In the genomic region with DNA sequence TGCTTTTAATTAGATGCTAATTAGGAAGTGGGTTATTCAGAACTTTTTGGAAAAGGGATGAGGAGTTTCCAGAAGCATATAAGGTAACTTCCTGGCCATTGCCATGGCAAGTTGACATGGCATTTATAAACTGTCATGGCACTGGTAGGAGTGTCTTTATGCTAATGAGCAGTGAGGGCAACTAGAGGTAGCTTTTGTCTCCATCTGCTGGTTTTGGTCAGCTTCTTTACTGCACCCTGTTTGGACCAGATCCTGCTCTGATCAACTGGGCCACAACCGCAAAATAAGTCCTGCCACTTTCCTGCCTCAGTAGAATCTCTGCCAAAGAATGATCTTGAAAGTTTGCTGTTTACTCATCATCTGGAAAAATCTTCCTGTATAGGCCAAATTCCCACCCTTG, we compare ENCODE assay signal across 8 cellular contexts.
DNase-seq lines count a peak whose midpoint lies in the region; ATAC-seq and TF ChIP-seq lines count a peak whose summit lies in the region.
"Not testable (repeated sequence)": the region's sequence is repeated elsewhere in the genome, so short reads cannot be mapped to it uniquely, and the experiment has no call there.

No MANE protein-coding gene starts in this region.

- not testable (repeated sequence) for H3K4me1 ChIP-seq in DND-41 (ENCODE audit: insufficient read depth, low read length); RWPE2 (ENCODE audit: insufficient read depth, poor library complexity, severe bottlenecking); lower lobe of right lung

- not testable (repeated sequence) for H3K4me3 ChIP-seq in DND-41 (ENCODE audit: low read depth in 1 of 2, low read length in 2 of 2); RWPE2 (ENCODE audit: severe bottlenecking); epithelial cell of esophagus (ENCODE audit: low read length); lower lobe of right lung

- not testable (repeated sequence) for H3K79me2 ChIP-seq in DND-41 (ENCODE audit: insufficient read depth, low read length)

- not testable (repeated sequence) for H2AFZ ChIP-seq in DND-41 (ENCODE audit: low read depth, low read length)

- H3K4me3 Mint-ChIP-seq in activated T-helper 17 cell treated with anti-CD3 and anti-CD28 coated beads, Interleukin-2, amount 50 U/mL, for 72 hours; stimulated activated naive B cell treated with anti-CD40 and anti-IgM and Interleukin-4, amounts not matched to agents 10 μg/mL and 1 μg/mL and 100 μg/mL, for 72 hours: not testable (repeated sequence)

- ATAC-seq in DND-41 (ENCODE audit: insufficient read depth, low read depth) (peak; percentile 72), GM21526 (IDR thresholded peaks at IDR 0.05; ENCODE audit: low FRiP score, unreplicated experiment) (peak; percentile 63), HG03342 (IDR thresholded peaks at IDR 0.05; ENCODE audit: unreplicated experiment) (peak; percentile 65), RWPE2 (ENCODE audit: low read depth) (peak; percentile 88), lower lobe of right lung (peak; percentile 88 to 92)
- peak; percentile 99 for ATAC-seq in activated T-helper 17 cell treated with anti-CD3 and anti-CD28 coated beads, Interleukin-2, amount 50 U/mL, for 72 hours (replicated peaks)
- ATAC-seq in stimulated activated naive B cell treated with anti-CD40 and anti-IgM and Interleukin-4, amounts not matched to agents 10 μg/mL and 1 μg/mL and 100 μg/mL, for 72 hours (replicated peaks) = peak; percentile 94 to 98

- not testable (repeated sequence) for H3K27me3 Mint-ChIP-seq in activated T-helper 17 cell treated with anti-CD3 and anti-CD28 coated beads, Interleukin-2, amount 50 U/mL, for 72 hours; stimulated activated naive B cell treated with anti-CD40 and anti-IgM and Interleukin-4, amounts not matched to agents 10 μg/mL and 1 μg/mL and 100 μg/mL, for 72 hours

- not testable (repeated sequence) for H3K9me3 ChIP-seq in DND-41 (ENCODE audit: insufficient read depth, low read length, severe bottlenecking); RWPE2 (ENCODE audit: severe bottlenecking); lower lobe of right lung

- not testable (repeated sequence) for H3K4me1 Mint-ChIP-seq in activated T-helper 17 cell treated with anti-CD3 and anti-CD28 coated beads, Interleukin-2, amount 50 U/mL, for 72 hours; stimulated activated naive B cell treated with anti-CD40 and anti-IgM and Interleukin-4, amounts not matched to agents 10 μg/mL and 1 μg/mL and 100 μg/mL, for 72 hours

- H3K27me3 ChIP-seq in DND-41 (ENCODE audit: insufficient read depth, low read length, poor library complexity); RWPE2 (ENCODE audit: insufficient read depth, poor library complexity, severe bottlenecking); lower lobe of right lung (ENCODE audit: low read depth): not testable (repeated sequence)

- H3K9me3 Mint-ChIP-seq in activated T-helper 17 cell treated with anti-CD3 and anti-CD28 coated beads, Interleukin-2, amount 50 U/mL, for 72 hours; stimulated activated naive B cell treated with anti-CD40 and anti-IgM and Interleukin-4, amounts not matched to agents 10 μg/mL and 1 μg/mL and 100 μg/mL, for 72 hours: not testable (repeated sequence)

- H3K27ac ChIP-seq in DND-41 (ENCODE audit: low read length); RWPE2 (ENCODE audit: poor library complexity, severe bottlenecking); lower lobe of right lung: not testable (repeated sequence)

- not testable (repeated sequence) for H3K9ac ChIP-seq in DND-41 (ENCODE audit: low read depth, low read length)

- TF ChIP-seq CTCF in DND-41 (IDR thresholded peaks at IDR 0.05; ENCODE audit: borderline replicate concordance, extremely low read depth, low read length, poor library complexity, severe bottlenecking); RWPE2 (IDR thresholded peaks at IDR 0.05; ENCODE audit: poor library complexity, severe bottlenecking); epithelial cell of esophagus (IDR thresholded peaks at IDR 0.05; ENCODE audit: insufficient read depth, low read depth, low read length, missing control alignments); lower lobe of right lung (IDR thresholded peaks at IDR 0.05): not testable (repeated sequence)

- not testable (repeated sequence) for H3K36me3 ChIP-seq in DND-41 (ENCODE audit: insufficient read depth, low read length); RWPE2 (ENCODE audit: low read depth); lower lobe of right lung

- H4K20me1 ChIP-seq in DND-41 (ENCODE audit: insufficient read depth, low read length) = not testable (repeated sequence)

- not testable (repeated sequence) for H3K27ac Mint-ChIP-seq in activated T-helper 17 cell treated with anti-CD3 and anti-CD28 coated beads, Interleukin-2, amount 50 U/mL, for 72 hours; stimulated activated naive B cell treated with anti-CD40 and anti-IgM and Interleukin-4, amounts not matched to agents 10 μg/mL and 1 μg/mL and 100 μg/mL, for 72 hours

- H3K36me3 Mint-ChIP-seq in activated T-helper 17 cell treated with anti-CD3 and anti-CD28 coated beads, Interleukin-2, amount 50 U/mL, for 72 hours (ENCODE audit: low read depth); stimulated activated naive B cell treated with anti-CD40 and anti-IgM and Interleukin-4, amounts not matched to agents 10 μg/mL and 1 μg/mL and 100 μg/mL, for 72 hours: not testable (repeated sequence)

- not testable (repeated sequence) for DNase-seq in DND-41; RWPE2 (ENCODE audit: low spot score); lower lobe of right lung; stimulated activated naive B cell treated with anti-CD40 and anti-IgM and Interleukin-4, amounts not matched to agents 10 μg/mL and 1 μg/mL and 100 μg/mL, for 72 hours
- peak; percentile 7 for DNase-seq in epithelial cell of esophagus (ENCODE audit: low read depth)

- intact Hi-C loops in lower lobe of right lung (cut with DNase I) = not testable (repeated sequence)

- not testable (repeated sequence) for H3K4me2 ChIP-seq in DND-41 (ENCODE audit: insufficient read depth, low read length)
